Comparison of ENCODE assay signal across 9 cellular contexts in the genomic region with DNA sequence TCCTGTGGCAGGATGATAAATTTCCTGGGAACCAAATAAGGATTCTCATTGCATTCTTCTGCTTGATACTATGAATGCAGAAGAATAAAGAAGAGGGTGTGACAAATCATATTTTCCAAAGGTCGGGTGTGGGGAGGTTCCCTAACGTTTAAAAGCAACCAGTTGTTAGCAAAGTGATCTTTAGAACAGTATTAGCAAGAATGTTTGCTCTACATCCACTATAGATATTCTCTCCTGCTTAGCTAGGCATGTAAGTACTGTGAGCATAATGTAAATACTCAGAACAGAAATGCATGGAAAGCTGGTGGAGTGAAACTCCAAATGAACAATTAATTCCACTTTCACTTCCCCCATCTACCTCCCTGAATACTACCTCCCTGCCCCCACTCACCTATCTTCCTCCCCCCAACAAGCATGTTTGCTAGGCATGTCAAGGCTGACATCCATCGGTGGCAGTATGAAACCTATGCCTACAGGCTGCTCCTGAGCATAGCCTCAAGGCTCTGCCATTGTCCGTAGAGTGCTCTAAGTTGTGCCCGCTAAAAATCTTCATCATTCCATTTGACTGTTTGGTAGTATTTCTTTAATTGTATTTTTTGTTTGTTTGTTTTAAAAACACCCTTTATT.
DNase-seq lines count a peak whose midpoint lies in the region; ATAC-seq lines count a peak whose summit lies in the region.
"Had no signal": no experiment of that assay in that cellular context is flagged by ENCODE, and none has a peak within 500 bp of the region (broad histone marks: within the 10 kb centered on the region; RNA-seq: fewer than 3 reads in every experiment).

No MANE protein-coding gene starts in this region.

- no peak for DNase-seq in stimulated activated naive CD8-positive, alpha-beta T cell treated with anti-CD3 and anti-CD28 coated beads, Interleukin-15, Interleukin-2, amounts not matched to agents 100 U/mL and 50 U/mL, for 24 hours
- DNase-seq in stimulated activated naive CD8-positive, alpha-beta T cell treated with anti-CD3 and anti-CD28 coated beads, Interleukin-15, amount 100 ng/mL, for 72 hours, result no peak
- DNase-seq in myocyte (ENCODE audit: low read depth), result peak; percentile 20
- DNase-seq in aorta, result no peak
- DNase-seq in GM19240 (ENCODE audit: insufficient read length, low spot score), result no peak
- DNase-seq in NCI-H345 treated with DMSO at 0.1 percent for 48 hours (lab: John Stamatoyannopoulos, UW; ENCODE audit: unreplicated experiment), result no peak
- no peak for DNase-seq in ureter (ENCODE audit: low spot score)

- intact Hi-C loops in aorta (cut with DNase I), result loop anchor here in 1 of 2 donors (10.0 kb wide), 1 partner anchor 229 kb away; no protein-coding TSS in a partner anchor

- H3K27ac Mint-ChIP-seq in stimulated activated naive CD8-positive, alpha-beta T cell treated with anti-CD3 and anti-CD28 coated beads, Interleukin-15, amount 100 ng/mL, for 72 hours, result peak overlapping the region in 1 of 2 donors; percentile 42

- H3K27ac ChIP-seq in esophagus (ENCODE audit: low read depth in 2 of 2, low read length in 1 of 2), result peak overlapping the region; percentile 75 to 90
- H3K27ac ChIP-seq in aorta (ENCODE audit: low read depth in 1 of 2, low read length in 2 of 2), result peak overlapping the region; percentile 76 to 86

- peaks cover 0 to 9% of the 10 kb centered on the region in 2 donors for H3K9me3 Mint-ChIP-seq in stimulated activated naive CD8-positive, alpha-beta T cell treated with anti-CD3 and anti-CD28 coated beads, Interleukin-15, amount 100 ng/mL, for 72 hours

- H3K4me1 Mint-ChIP-seq in stimulated activated naive CD8-positive, alpha-beta T cell treated with anti-CD3 and anti-CD28 coated beads, Interleukin-15, amount 100 ng/mL, for 72 hours, result peaks cover 43% of the 10 kb centered on the region

- H3K27me3 ChIP-seq in esophagus (ENCODE audit: control insufficient read depth in 1 of 2, insufficient read depth in 2 of 2, low read length in 2 of 2) (no peaks in the 10 kb centered on the region), aorta (ENCODE audit: control insufficient read depth in 1 of 2, insufficient read depth in 2 of 2, low read length in 1 of 2) (no peaks in the 10 kb centered on the region)
- H3K27me3 ChIP-seq: BLaER1 treated with 17β-estradiol and CSF1 and Interleukin-3, amounts not matched to agents 10 nM and 100 nM had no signal

- H3K36me3 ChIP-seq in esophagus (ENCODE audit: control insufficient read depth in 2 of 2, insufficient read depth in 2 of 2, low read length in 1 of 2) (no peaks in the 10 kb centered on the region), aorta (ENCODE audit: control insufficient read depth in 1 of 2, insufficient read depth in 2 of 2, low read length in 1 of 2) (no peaks in the 10 kb centered on the region)
- H3K36me3 ChIP-seq: BLaER1 treated with 17β-estradiol and CSF1 and Interleukin-3, amounts not matched to agents 10 nM and 100 nM had no signal

- no peaks in the 10 kb centered on the region for H3K27me3 Mint-ChIP-seq in stimulated activated naive CD8-positive, alpha-beta T cell treated with anti-CD3 and anti-CD28 coated beads, Interleukin-15, amount 100 ng/mL, for 72 hours

- H3K4me3 ChIP-seq in esophagus (ENCODE audit: low read depth in 1 of 2, low read length in 2 of 2) (peak overlapping the region; percentile 11 to 15), aorta (ENCODE audit: low read length in 2 of 2) (peak overlapping the region in 1 of 2 donors; percentile 67)
- H3K4me3 ChIP-seq: BLaER1 treated with 17β-estradiol and CSF1 and Interleukin-3, amounts not matched to agents 10 nM and 100 nM had no signal

- no peaks in the 10 kb centered on the region for H3K9me3 ChIP-seq in esophagus (ENCODE audit: control insufficient read depth in 2 of 2, insufficient read depth in 1 of 2, low read depth in 1 of 2, low read length in 1 of 2)
- H3K9me3 ChIP-seq in aorta (ENCODE audit: control insufficient read depth, low read length), result no peaks in the 10 kb centered on the region
- H3K9me3 ChIP-seq: BLaER1 treated with 17β-estradiol and CSF1 and Interleukin-3, amounts not matched to agents 10 nM and 100 nM had no signal

- H3K4me1 ChIP-seq in esophagus (ENCODE audit: control insufficient read depth in 2 of 2, insufficient read depth in 2 of 2, low read length in 1 of 2) (no peaks in the 10 kb centered on the region), aorta (ENCODE audit: control insufficient read depth in 1 of 2, insufficient read depth in 2 of 2, low read length in 2 of 2) (peaks cover 2 to 8% of the 10 kb centered on the region in 2 donors)

- ATAC-seq in stimulated activated naive CD8-positive, alpha-beta T cell treated with anti-CD3 and anti-CD28 coated beads, Interleukin-15, Interleukin-2, amounts not matched to agents 100 U/mL and 50 U/mL, for 24 hours, result peak; percentile 77
- ATAC-seq in stimulated activated naive CD8-positive, alpha-beta T cell treated with anti-CD3 and anti-CD28 coated beads, Interleukin-15, amount 100 ng/mL, for 72 hours, result no peak
- no peak for ATAC-seq in aorta (ENCODE audit: low FRiP score)

- H3K4me3 Mint-ChIP-seq in stimulated activated naive CD8-positive, alpha-beta T cell treated with anti-CD3 and anti-CD28 coated beads, Interleukin-15, amount 100 ng/mL, for 72 hours, result no peak overlapping the region

- 48 to 56% methylated on average over 5 of the region's 5 CpGs for WGBS in esophagus, 2 donors
- 56 to 57% methylated on average over 5 of the region's 5 CpGs for WGBS in aorta, 2 donors
